ENCODE assay signal across 19 cellular contexts in genomic region chr6:6328451-6328850, GRCh38.
"Had no signal": no experiment of that assay in that cellular context is flagged by ENCODE, and none has a peak within 500 bp of the region (broad histone marks: within the 10 kb centered on the region; RNA-seq: fewer than 3 reads in every experiment).

No MANE protein-coding gene starts in this region.

- H3K9me3 ChIP-seq: thyroid gland had no signal

- H3K4me1 ChIP-seq: foreskin keratinocyte had no signal

- DNase-seq: activated CD4-positive, alpha-beta memory T cell treated with anti-CD3 and anti-CD28 coated beads for 36 hours; activated CD4-positive, alpha-beta T cell treated with anti-CD3 and anti-CD28 coated beads for 4 hours; activated naive CD4-positive, alpha-beta T cell treated with anti-CD3 and anti-CD28 coated beads, Interleukin-2, amount 10 ng/mL, durations not matched to agents 7 days and 5 days; activated T-cell treated with anti-CD3 and anti-CD28 coated beads, Interleukin-2, amount 50 U/mL, for 24 hours; aorta; brain microvascular endothelial cell; central memory CD4-positive, alpha-beta T cell; endodermal cell; foreskin keratinocyte; hypothalamus; islet precursor cell; left colon; occipital lobe; stimulated activated CD4-positive, alpha-beta T cell treated with anti-CD3 and anti-CD28 coated beads, Interleukin-2, amount 100 ng/mL, for 24 hours; stimulated activated naive CD4-positive, alpha-beta T cell treated with Interleukin-2 at 50 U/mL for 16 hours; T-helper 2 cell; thyroid gland had no signal

- H3K27me3 ChIP-seq: brain microvascular endothelial cell, foreskin keratinocyte, thyroid gland had no signal

- ATAC-seq: foreskin keratinocyte, left colon, WTC11 had no signal

- H3K36me3 ChIP-seq: brain microvascular endothelial cell, thyroid gland had no signal

- H3K27ac ChIP-seq: brain microvascular endothelial cell, epithelial cell of prostate, foreskin keratinocyte, thyroid gland had no signal

- H3K4me3 ChIP-seq: thyroid gland had no signal
